ENCODE assay signal across 2 cellular contexts in the genomic region with DNA sequence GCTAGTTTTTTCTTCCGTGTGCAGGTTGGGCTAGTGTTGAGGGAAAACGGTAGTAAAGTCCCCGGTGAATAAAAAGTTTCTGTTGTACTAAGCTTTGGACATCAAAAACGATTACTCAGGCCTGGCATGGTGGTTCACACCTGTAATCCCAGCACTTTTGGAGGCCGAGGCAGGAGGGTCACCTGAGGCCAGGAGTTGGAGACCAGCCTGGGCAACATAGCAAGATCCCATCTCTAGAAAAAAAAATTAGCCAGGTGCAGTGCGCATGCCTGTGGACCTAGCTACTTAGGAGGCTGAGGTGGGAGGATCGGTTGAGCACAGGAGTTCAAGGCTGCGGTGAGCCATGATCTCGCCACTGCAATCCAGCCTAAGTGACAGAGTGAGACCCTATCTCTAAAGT.
TF ChIP-seq lines count a peak whose summit lies in the region.

No MANE protein-coding gene starts in this region.

TF ChIP-seq in HepG2, 621 proteins besides CTCF, POLR2A, EP300 and RAD21 (continued from another document):
- TF ChIP-seq FOXM1 (CRISPR knock-in tag; IDR thresholded peaks at IDR 0.05): no peak

TF ChIP-seq in WTC11, 78 proteins besides CTCF, POLR2A, EP300 and RAD21:
- TF ChIP-seq ZNF121 (CRISPR knock-in tag; IDR thresholded peaks at IDR 0.05): peak; percentile 64; the same call in 1 of the 2 replicates
- no peak for TF ChIP-seq ZNF263 (CRISPR knock-in tag; IDR thresholded peaks at IDR 0.05; ENCODE audit: low read depth)
